ENCODE assay signal across 12 cellular contexts in the genomic region with DNA sequence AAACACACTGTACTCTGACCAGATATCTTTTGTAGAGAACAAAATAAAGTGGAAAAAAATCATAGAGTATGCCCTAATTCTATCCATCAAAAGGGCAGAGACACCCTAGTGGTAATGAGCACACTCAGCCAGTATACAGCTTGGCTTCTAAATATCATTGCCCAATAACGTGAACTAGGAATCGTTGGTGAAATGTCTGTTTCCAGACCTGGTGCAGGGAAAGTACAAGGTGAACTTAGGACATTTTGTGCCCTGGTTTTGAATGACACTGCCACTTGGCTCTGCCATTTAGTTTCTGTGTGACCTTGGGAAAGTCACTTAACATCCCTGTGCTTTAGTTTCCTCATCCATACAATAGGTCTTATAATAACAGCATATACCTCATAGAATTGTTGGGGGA. TPM values are rescaled to one million over a fixed set of nuclear protein-coding genes. Genes with fewer than 3 reads are reported as not detected.
DNase-seq lines count a peak whose midpoint lies in the region; ATAC-seq, FAIRE-seq and TF ChIP-seq lines count a peak whose summit lies in the region.
"Had no signal": no experiment of that assay in that cellular context is flagged by ENCODE, and none has a peak within 500 bp of the region (broad histone marks: within the 10 kb centered on the region; RNA-seq: fewer than 3 reads in every experiment).

No MANE protein-coding gene starts in this region.

- H2BK120ac ChIP-seq in IMR-90 (ENCODE audit: low read depth, low read length) = no peak overlapping the region
- H2BK120ac ChIP-seq in H1 (replicated peaks; ENCODE audit: low read depth, low read length) = no peak overlapping the region

- DNase-seq in IMR-90 (no peak), H1 (ENCODE audit: low read depth in 1 of 2, low spot score in 2 of 2) (no peak), right lobe of liver (no peak), heart left ventricle (no peak), GM03348 (ENCODE audit: low spot score) (no peak)
- DNase-seq in activated CD8-positive, alpha-beta memory T cell treated with anti-CD3 and anti-CD28 coated beads, Interleukin-2, amount 50 U/mL, for 48 hours = no peak
- DNase-seq: CD8-positive, alpha-beta T cell; COR-L47; GF-D8 had no signal

- no peak overlapping the region for H3K4me2 ChIP-seq in IMR-90 (ENCODE audit: low read depth, low read length)
- H3K4me2 ChIP-seq in H1 (ENCODE audit: insufficient read depth in 1 of 2, low read depth in 2 of 2, low read length in 2 of 2) = no peak overlapping the region

- no TSS peak for BruUV-seq in IMR-90 (replicated peaks; lab: Mats Ljungman, UMichigan)

- FAIRE-seq in H1 (lab: Jason Lieb, UNC) = no peak
- FAIRE-seq: GM18507, H54 had no signal

- H4K91ac ChIP-seq in IMR-90 (ENCODE audit: insufficient read depth, low read depth, low read length) (no peak overlapping the region), H1 (replicated peaks; ENCODE audit: insufficient read length, low read length) (no peak overlapping the region)

- TF ChIP-seq POLR2A in IMR-90 (IDR thresholded peaks at IDR 0.05; ENCODE audit: low read depth, low read length) (no peak), H1 (IDR thresholded peaks at IDR 0.05; ENCODE audit: control extremely low read depth in 1 of 2, low read depth in 2 of 2, low read length in 2 of 2) (no peak), right lobe of liver (IDR thresholded peaks at IDR 0.05) (no peak), heart left ventricle (IDR thresholded peaks at IDR 0.05) (no peak)

- H3K9ac ChIP-seq in IMR-90 (ENCODE audit: low read depth, low read length) = no peak overlapping the region
- no peak overlapping the region for H3K9ac ChIP-seq in H1 (replicated peaks in 1 of 4; ENCODE audit: extremely low read depth in 1 of 4, low read depth in 3 of 4, low read length in 3 of 4)

- no peak overlapping the region for H4K5ac ChIP-seq in IMR-90 (ENCODE audit: low read depth, low read length)
- no peak overlapping the region for H4K5ac ChIP-seq in H1 (ENCODE audit: insufficient read length, low read depth, low read length)

- intact Hi-C loops in IMR-90 (cut with micrococcal nuclease) (no loop called here), right lobe of liver (cut with DNase I) (no loop called here), heart left ventricle (cut with DNase I) (no loop called here)

- H3K36me3 ChIP-seq in IMR-90 (ENCODE audit: control insufficient read depth, insufficient read depth, low read length) (peaks cover 20% of the 10 kb centered on the region), H1 (ENCODE audit: control insufficient read depth in 2 of 4, insufficient read depth in 4 of 4, low read length in 3 of 4) (peaks cover 0 to 3% (median 1%) of the 10 kb centered on the region in 4 experiments; a peak in 2 of 8 replicates), right lobe of liver (peaks cover 0 to 8% (median 4%) of the 10 kb centered on the region in 4 donors), heart left ventricle (peaks cover 2 to 73% (median 61%) of the 10 kb centered on the region in 9 donors)

- H3K4ac ChIP-seq in IMR-90 (ENCODE audit: low read depth, low read length) = no peak overlapping the region
- H3K4ac ChIP-seq in H1 (replicated peaks; ENCODE audit: insufficient read length, low read depth, low read length) = no peak overlapping the region

- H2BK5ac ChIP-seq in IMR-90 (ENCODE audit: low read depth, low read length, poor library complexity, severe bottlenecking) (no peak overlapping the region), H1 (ENCODE audit: low read depth, low read length) (no peak overlapping the region)

- no peak overlapping the region for H2BK20ac ChIP-seq in IMR-90 (ENCODE audit: low read depth, low read length)
- no peak overlapping the region for H2BK20ac ChIP-seq in H1 (ENCODE audit: low read length)

- H3K79me1 ChIP-seq in IMR-90 (ENCODE audit: low read depth in 1 of 2, low read length in 2 of 2) (peaks cover 33 to 63% of the 10 kb centered on the region in 2 experiments), H1 (ENCODE audit: low read depth, low read length) (0 out of 2 replicates have a peak, but pooled peaks cover 2% of the 10 kb centered on the region)

- H2AFZ ChIP-seq in IMR-90 (replicated peaks; ENCODE audit: low read length, poor library complexity) (no peak overlapping the region), H1 (ENCODE audit: low read length) (no peak overlapping the region)

- dilution Hi-C loops in IMR-90 (cut with HindIII; ENCODE audit: low sequenced_read_pairs, unreplicated experiment) = no loop called here

- no peak for TF ChIP-seq EP300 in H1 (IDR thresholded peaks at IDR 0.05; ENCODE audit: borderline replicate concordance in 1 of 2, low read depth in 2 of 2, low read length in 2 of 2)

- H3K9me3 ChIP-seq in IMR-90 (ENCODE audit: control insufficient read depth, insufficient read depth, low read length) (no peaks in the 10 kb centered on the region), H1 (ENCODE audit: insufficient read depth in 2 of 2, low read depth in 1 of 2, low read length in 1 of 2) (no peaks in the 10 kb centered on the region), right lobe of liver (peaks cover 0 to 2% (median 0%) of the 10 kb centered on the region in 4 donors), heart left ventricle (no peaks in the 10 kb centered on the region)

- H3K14ac ChIP-seq in IMR-90 (replicated peaks; ENCODE audit: low read depth, low read length) (no peak overlapping the region), H1 (ENCODE audit: insufficient read length) (no peak overlapping the region)

- H2AK5ac ChIP-seq in IMR-90 (ENCODE audit: low read depth, low read length) (no peak overlapping the region), H1 (ENCODE audit: low read depth, low read length) (no peak overlapping the region)

- no peak overlapping the region for H2BK12ac ChIP-seq in H1 (ENCODE audit: low read depth, low read length)

- CTCF ChIA-PET in IMR-90 (lab: Yijun Ruan, JAX) = no interaction called here
- CTCF ChIA-PET in H1 (lab: Charles Lee; ENCODE audit: partially characterized antibody) = no interaction called here

- H4K20me1 ChIP-seq in IMR-90 (ENCODE audit: insufficient read depth, low read length) (peaks cover 16% of the 10 kb centered on the region; the same call in 1 of the 2 replicates), H1 (replicated peaks in 1 of 2; ENCODE audit: control insufficient read depth in 1 of 2, insufficient read depth in 2 of 2, low read length in 2 of 2) (no peaks in the 10 kb centered on the region)

- no peak overlapping the region for H3K56ac ChIP-seq in IMR-90 (ENCODE audit: extremely low read depth, insufficient read depth, low read length)
- no peak overlapping the region for H3K56ac ChIP-seq in H1 (replicated peaks; ENCODE audit: insufficient read length, low read depth, low read length)

- in situ Hi-C loops in IMR-90 (cut with MboI; ENCODE audit: low sequenced_read_pairs) = no loop called here

- WGBS in IMR-90 (ENCODE audit: extremely low coverage in 2 of 2, insufficient read length in 1 of 2), 2 experiments = no CpG with 5 or more reads among the region's 2 CpGs
- 93% methylated on average over 2 of the region's 2 CpGs; no CpG with 5 or more reads in 1 of the 2 experiments for WGBS in H1 (ENCODE audit: extremely low coverage in 1 of 2, insufficient coverage in 1 of 2, insufficient read length in 1 of 2, insufficient replicate concordance in 2 of 2, low coverage in 1 of 2, low lambda C conversion rate in 2 of 2, missing lambda C conversion rate in 1 of 2), 2 experiments
- 51% methylated on average over 2 of the region's 2 CpGs for WGBS in right lobe of liver (ENCODE audit: insufficient coverage, low coverage, low lambda C conversion rate, missing lambda C conversion rate)
- 91 to 100% (median 92%) methylated on average over 2 of the region's 2 CpGs for WGBS in heart left ventricle, 4 donors

- TF ChIP-seq RAD21 in IMR-90 (IDR thresholded peaks at IDR 0.05; ENCODE audit: low read length) (no peak), H1 (IDR thresholded peaks at IDR 0.05 in 1 of 2, conservative IDR thresholded peaks at IDR 0.05 in 1 of 2; ENCODE audit: low read depth in 2 of 2, low read length in 2 of 2) (no peak)

- peaks cover 6% of the 10 kb centered on the region; the same call in 1 of the 2 replicates for H3K9me1 ChIP-seq in IMR-90 (ENCODE audit: insufficient read depth, low read length)

- no peaks in the 10 kb centered on the region for H3K23me2 ChIP-seq in H1 (ENCODE audit: low read depth, low read length)

- ATAC-seq in IMR-90 (ENCODE audit: low read depth) (no peak), right lobe of liver (peak; percentile 4 to 75 (median 30)), heart left ventricle (no peak)
- ATAC-seq: CD8-positive, alpha-beta T cell; HCT116 had no signal

- H2BK15ac ChIP-seq in IMR-90 (ENCODE audit: low read depth, low read length) = no peak overlapping the region
- no peak overlapping the region for H2BK15ac ChIP-seq in H1 (ENCODE audit: low read length)

- TF ChIP-seq CTCF in IMR-90 (conservative IDR thresholded peaks at IDR 0.05; ENCODE audit: low read depth, low read length) (no peak), H1 (IDR thresholded peaks at IDR 0.05; ENCODE audit: control extremely low read depth in 1 of 3, insufficient read depth in 1 of 3, low read depth in 1 of 3, low read length in 3 of 3) (no peak), right lobe of liver (IDR thresholded peaks at IDR 0.05) (peak in 1 of 4 donors; percentile 43), heart left ventricle (IDR thresholded peaks at IDR 0.05) (no peak)

- no peaks in the 10 kb centered on the region for H3K27me3 ChIP-seq in IMR-90 (ENCODE audit: control insufficient read depth, insufficient read depth, low read length)
- no peaks in the 10 kb centered on the region for H3K27me3 ChIP-seq in H1 (replicated peaks in 1 of 4; ENCODE audit: control insufficient read depth in 3 of 4, extremely low read depth in 1 of 4, insufficient read depth in 3 of 4, low read length in 3 of 4)
- no peaks in the 10 kb centered on the region for H3K27me3 ChIP-seq in right lobe of liver
- H3K27me3 ChIP-seq in heart left ventricle = no peaks in the 10 kb centered on the region

- H3K27ac ChIP-seq in IMR-90 (ENCODE audit: insufficient read depth, low read length) (no peak overlapping the region), H1 (ENCODE audit: low read depth, low read length) (no peak overlapping the region), right lobe of liver (no peak overlapping the region), heart left ventricle (no peak overlapping the region)

- H3K23ac ChIP-seq in IMR-90 (ENCODE audit: low read depth, low read length) = no peak overlapping the region
- peak overlapping the region; percentile 72 for H3K23ac ChIP-seq in H1 (ENCODE audit: insufficient read length)

- H3K4me3 ChIP-seq in IMR-90 (ENCODE audit: insufficient read depth, low read depth, low read length) (no peak overlapping the region), H1 (ENCODE audit: extremely low read depth in 1 of 4, insufficient read depth in 2 of 4, low read depth in 3 of 4, low read length in 4 of 4) (no peak overlapping the region), right lobe of liver (no peak overlapping the region), heart left ventricle (no peak overlapping the region)

- H3K18ac ChIP-seq in IMR-90 (ENCODE audit: low read depth, low read length) = no peak overlapping the region
- no peak overlapping the region for H3K18ac ChIP-seq in H1 (ENCODE audit: extremely low read depth, low read length)

- no peak overlapping the region for H2AK9ac ChIP-seq in IMR-90 (replicated peaks; ENCODE audit: low read depth, low read length, poor library complexity)

- no peak overlapping the region for H4K8ac ChIP-seq in IMR-90 (ENCODE audit: low read depth in 2 of 2, low read length in 2 of 2)
- H4K8ac ChIP-seq in H1 (ENCODE audit: extremely low read depth, insufficient read depth, low read length) = no peak overlapping the region

- POLR2A ChIA-PET in IMR-90 (lab: Charles Lee; ENCODE audit: unreplicated experiment) (no interaction called here), H1 (lab: Charles Lee; ENCODE audit: partially characterized antibody) (no interaction called here)

- H3K4me1 ChIP-seq in IMR-90 (ENCODE audit: control insufficient read depth, insufficient read depth, low read length) (0 out of 2 replicates have a peak, but pooled peaks cover 3% of the 10 kb centered on the region), H1 (replicated peaks in 1 of 4; ENCODE audit: control insufficient read depth in 3 of 4, insufficient read depth in 4 of 4, low read length in 3 of 4) (peaks cover 0 to 7% (median 0%) of the 10 kb centered on the region in 4 experiments; a peak in 2 of 7 replicates), right lobe of liver (peaks cover 0 to 35% (median 15%) of the 10 kb centered on the region in 4 donors), heart left ventricle (peaks cover 0 to 23% (median 7%) of the 10 kb centered on the region in 12 donors)

- H3K79me2 ChIP-seq in H1 (ENCODE audit: control insufficient read depth in 1 of 2, insufficient read depth in 2 of 2, low read length in 2 of 2) = no peaks in the 10 kb centered on the region

RNA-seq across cellular contexts. Expression of a gene that starts 13.7 kb away (rescaled TPM):
- total RNA-seq in IMR-90 (2012; rRNA removed) = 215 and 216 TPM in 2 replicates
- polyA plus RNA-seq in IMR-90 (2012; rRNA removed) = 60.7 and 74.3 TPM in 2 replicates
- polyA plus RNA-seq in IMR-90 (2012; cell fraction: cytosol; rRNA removed) = 79.2 and 162 TPM in 2 replicates
- 61.8 and 76.4 TPM in 2 replicates for polyA plus RNA-seq in IMR-90 (2012; cell fraction: nucleus; rRNA removed; ENCODE audit: low replicate concordance)
- total RNA-seq in H1 (2021; fragmentation: NEBNext Ultra II Directional; extraction: Animal tissue kit (Norgen Biotek cat#: 25700)) = 20.4 and 21.7 TPM in 2 replicates
- polyA plus RNA-seq in H1 (2011; rRNA removed) = 18.6 and 30.0 TPM in 2 replicates
- polyA plus RNA-seq in H1 (2011; cell fraction: cytosol; rRNA removed) = 21.3 TPM
- 27.8 TPM for polyA plus RNA-seq in H1 (2011; cell fraction: nucleus; rRNA removed)
- 18.6 to 30.7 TPM (median 21.8 TPM) in 4 replicates for polyA plus RNA-seq in H1 (2012, experiment 1 of 2)
- 13.6 TPM for polyA plus RNA-seq in H1 (2012, experiment 2 of 2)
- 19.0 TPM for polyA plus RNA-seq in H1 (2013, experiment 1 of 2)
- 19.1 TPM for polyA plus RNA-seq in H1 (2013, experiment 2 of 2)
- polyA minus RNA-seq in H1 (2011; rRNA and poly(A)+ RNA removed) = 34.6 and 55.5 TPM in 2 replicates
- polyA minus RNA-seq in H1 (2011; cell fraction: cytosol; rRNA and poly(A)+ RNA removed) = 39.3 TPM
- polyA minus RNA-seq in H1 (2011; cell fraction: nucleus; rRNA and poly(A)+ RNA removed) = 27.7 TPM
- 100 to 1,000 TPM in 4 of 6 experiments, 10 to 100 TPM in 2; 92.2 to 189 (median 137) TPM for total RNA-seq in right lobe of liver
- 100 to 1,000 TPM in 2 of 9 donors, 10 to 100 TPM in 7; 57.1 to 146 (median 84.8) TPM for total RNA-seq in heart left ventricle
- 10 to 100 TPM; 26.4 to 97.4 TPM for polyA plus RNA-seq in heart left ventricle

RNA-seq across cellular contexts. Expression of a gene that starts 39.5 kb away (rescaled TPM):
- total RNA-seq in IMR-90 (2012; rRNA removed) (165 and 166 TPM in 2 replicates), right lobe of liver (10 to 100 TPM; 26.2 to 35.8 (median 30.3) TPM), heart left ventricle (10 to 100 TPM; 35.2 to 74.3 (median 65.9) TPM)
- polyA plus RNA-seq in IMR-90 (2012; rRNA removed) (52.4 and 60.9 TPM in 2 replicates), H1 (2011; rRNA removed) (78.1 and 95.2 TPM in 2 replicates), heart left ventricle (10 to 100 TPM; 10.9 to 53.8 TPM)
- 42.7 and 48.8 TPM in 2 replicates for polyA plus RNA-seq in IMR-90 (2012; cell fraction: cytosol; rRNA removed)
- polyA plus RNA-seq in IMR-90 (2012; cell fraction: nucleus; rRNA removed; ENCODE audit: low replicate concordance) = 19.6 and 21.6 TPM in 2 replicates
- total RNA-seq in H1 (2021; fragmentation: NEBNext Ultra II Directional; extraction: Animal tissue kit (Norgen Biotek cat#: 25700)) = 263 and 277 TPM in 2 replicates
- polyA plus RNA-seq in H1 (2011; cell fraction: cytosol; rRNA removed) = 92.8 TPM
- polyA plus RNA-seq in H1 (2011; cell fraction: nucleus; rRNA removed) = 149 TPM
- 214 to 241 TPM (median 232 TPM) in 4 replicates for polyA plus RNA-seq in H1 (2012, experiment 1 of 2)
- 20.4 TPM for polyA plus RNA-seq in H1 (2012, experiment 2 of 2)
- polyA plus RNA-seq in H1 (2013, experiment 1 of 2) = 111 TPM
- polyA plus RNA-seq in H1 (2013, experiment 2 of 2) = 119 TPM
- polyA minus RNA-seq in H1 (2011; rRNA and poly(A)+ RNA removed) = 148 and 209 TPM in 2 replicates
- polyA minus RNA-seq in H1 (2011; cell fraction: cytosol; rRNA and poly(A)+ RNA removed) = 130 TPM
- 149 TPM for polyA minus RNA-seq in H1 (2011; cell fraction: nucleus; rRNA and poly(A)+ RNA removed)

RNA-seq across cellular contexts. Expression of a gene that starts 39.7 kb away (rescaled TPM):
- total RNA-seq in IMR-90 (2012; rRNA removed) (102 and 103 TPM in 2 replicates), right lobe of liver (10 to 100 TPM; 12.2 to 32.0 (median 17.4) TPM), heart left ventricle (10 to 100 TPM; 20.8 to 39.1 (median 31.9) TPM)
- polyA plus RNA-seq in IMR-90 (2012; rRNA removed) (39.2 and 43.5 TPM in 2 replicates), H1 (2011; rRNA removed) (21.1 and 24.6 TPM in 2 replicates), heart left ventricle (10 to 100 TPM; 11.4 to 37.6 TPM)
- 14.4 and 24.2 TPM in 2 replicates for polyA plus RNA-seq in IMR-90 (2012; cell fraction: cytosol; rRNA removed)
- polyA plus RNA-seq in IMR-90 (2012; cell fraction: nucleus; rRNA removed; ENCODE audit: low replicate concordance) = 6.6 and 18.8 TPM in 2 replicates
- 61.4 and 62.4 TPM in 2 replicates for total RNA-seq in H1 (2021; fragmentation: NEBNext Ultra II Directional; extraction: Animal tissue kit (Norgen Biotek cat#: 25700))
- 35.8 TPM for polyA plus RNA-seq in H1 (2011; cell fraction: cytosol; rRNA removed)
- polyA plus RNA-seq in H1 (2011; cell fraction: nucleus; rRNA removed) = 11.3 TPM
- polyA plus RNA-seq in H1 (2012, experiment 1 of 2) = 45.6 to 57.9 TPM (median 54.6 TPM) in 4 replicates
- 13.2 TPM for polyA plus RNA-seq in H1 (2012, experiment 2 of 2)
- 39.7 TPM for polyA plus RNA-seq in H1 (2013, experiment 1 of 2)
- polyA plus RNA-seq in H1 (2013, experiment 2 of 2) = 39.7 TPM
- 33.7 and 38.0 TPM in 2 replicates for polyA minus RNA-seq in H1 (2011; rRNA and poly(A)+ RNA removed)
- polyA minus RNA-seq in H1 (2011; cell fraction: cytosol; rRNA and poly(A)+ RNA removed) = 24.4 TPM
- 26.6 TPM for polyA minus RNA-seq in H1 (2011; cell fraction: nucleus; rRNA and poly(A)+ RNA removed)

Comparison
In these comparisons a context has a peak if more than half of its experiments do, and no peak if none do; other contexts are left out.
1. ATAC-seq: peak in right lobe of liver (4 of 4); none in IMR-90 (single experiment) and heart left ventricle (0 of 4).